Comparison of ENCODE assay signal across 9 cellular contexts in genomic region chr3:46895204-46895660, GRCh38. TPM values are rescaled to one million over a fixed set of nuclear protein-coding genes. Genes with fewer than 3 reads are reported as not detected.
DNase-seq lines count a peak whose midpoint lies in the region; ATAC-seq, FAIRE-seq and TF ChIP-seq lines count a peak whose summit lies in the region.
"Had no signal": no experiment of that assay in that cellular context is flagged by ENCODE, and none has a peak within 500 bp of the region (broad histone marks: within the 10 kb centered on the region; RNA-seq: fewer than 3 reads in every experiment).

No MANE protein-coding gene starts in this region.

- DNase-seq in NK-92 treated with Interleukin-12 subunit alpha and Interleukin-12 subunit beta, amount 100 ng/mL, for 24 hours (lab: John Stamatoyannopoulos, UW): peak; percentile 16
- no peak for DNase-seq in NK-92 (lab: John Stamatoyannopoulos, UW; ENCODE audit: unreplicated experiment)
- DNase-seq in OCI-M1 (lab: John Stamatoyannopoulos, UW): peak; percentile 77
- peak; percentile 86 for DNase-seq in activated T-cell treated with anti-CD3 and anti-CD28 coated beads, Interleukin-2, amount 50 U/mL, for 24 hours
- peak; percentile 60 for DNase-seq in fibroblast of pulmonary artery (ENCODE audit: low read depth)
- DNase-seq in pancreas: peak; percentile 50 to 90 (median 74)
- no peak for DNase-seq in type B pancreatic cell (ENCODE audit: extremely low spot score, unreplicated experiment)

- intact Hi-C loops in pancreas (cut with DNase I): loop anchor here in 2 of 3 donors (5.0 to 10.0 kb wide), 2 partner anchors 188 to 420 kb away; no protein-coding TSS in a partner anchor

- TF ChIP-seq CTCF in fibroblast of pulmonary artery (IDR thresholded peaks at IDR 0.05; ENCODE audit: low read length, missing control alignments) (peak; percentile 93), pancreas (IDR thresholded peaks at IDR 0.05) (peak; percentile 52 to 78 (median 63)), type B pancreatic cell (conservative IDR thresholded peaks at IDR 0.05) (peak; percentile 88)

- FAIRE-seq in pancreas (lab: Jason Lieb, UNC): no peak
- FAIRE-seq: G401.6 had no signal

- no peaks in the 10 kb centered on the region for H3K9me3 ChIP-seq in pancreas

- peaks cover 0 to 4% (median 0%) of the 10 kb centered on the region in 4 donors for H3K27me3 ChIP-seq in pancreas

- no peak overlapping the region for H3K4me3 Mint-ChIP-seq in activated T-cell treated with anti-CD3 and anti-CD28 coated beads, Interleukin-2, amount 50 U/mL, for 24 hours
- peak overlapping the region; percentile 23 for H3K4me3 Mint-ChIP-seq in type B pancreatic cell

- H3K27ac ChIP-seq in pancreas: no peak overlapping the region

- no peak overlapping the region for H3K4me3 ChIP-seq in fibroblast of pulmonary artery (replicated peaks; ENCODE audit: low read depth, low read length)
- H3K4me3 ChIP-seq in pancreas: no peak overlapping the region

- H3K36me3 Mint-ChIP-seq in activated T-cell treated with anti-CD3 and anti-CD28 coated beads, Interleukin-2, amount 50 U/mL, for 24 hours (ENCODE audit: low read depth): no peaks in the 10 kb centered on the region
- peaks cover 3% of the 10 kb centered on the region for H3K36me3 Mint-ChIP-seq in type B pancreatic cell

- H3K4me1 ChIP-seq in pancreas: peaks cover 0 to 3% (median 0%) of the 10 kb centered on the region in 3 donors

- no peak overlapping the region for H3K27ac Mint-ChIP-seq in activated T-cell treated with anti-CD3 and anti-CD28 coated beads, Interleukin-2, amount 50 U/mL, for 24 hours
- H3K27ac Mint-ChIP-seq in type B pancreatic cell: no peak overlapping the region

- H3K27me3 Mint-ChIP-seq in activated T-cell treated with anti-CD3 and anti-CD28 coated beads, Interleukin-2, amount 50 U/mL, for 24 hours: peaks cover 65% of the 10 kb centered on the region
- H3K27me3 Mint-ChIP-seq in type B pancreatic cell: peaks cover 13% of the 10 kb centered on the region

- no peaks in the 10 kb centered on the region for H3K9me3 Mint-ChIP-seq in activated T-cell treated with anti-CD3 and anti-CD28 coated beads, Interleukin-2, amount 50 U/mL, for 24 hours
- H3K9me3 Mint-ChIP-seq in type B pancreatic cell: no peaks in the 10 kb centered on the region

- peaks cover 17% of the 10 kb centered on the region for H3K4me1 Mint-ChIP-seq in activated T-cell treated with anti-CD3 and anti-CD28 coated beads, Interleukin-2, amount 50 U/mL, for 24 hours (ENCODE audit: low read depth)
- peaks cover 26% of the 10 kb centered on the region for H3K4me1 Mint-ChIP-seq in type B pancreatic cell (ENCODE audit: unreplicated experiment)

- H3K36me3 ChIP-seq in pancreas: no peaks in the 10 kb centered on the region

- 18 to 24% methylated on average over 5 of the region's 5 CpGs for WGBS in pancreas, 2 donors

- peak; percentile 53 to 72 (median 66) for ATAC-seq in pancreas
- no peak for ATAC-seq in GM18907 (IDR thresholded peaks at IDR 0.05; ENCODE audit: unreplicated experiment)

RNA-seq across cellular contexts. Expression of gene PTH1R, which starts 17.7 kb away (rescaled TPM):
- 1 to 10 TPM in 4 of 6 donors, under 1 TPM in 2; 0.49 to 2.9 (median 1.3) TPM for total RNA-seq in pancreas
- polyA plus RNA-seq in pancreas: 10 to 100 TPM; 32.0 to 34.8 TPM
- total RNA-seq in type B pancreatic cell (ENCODE audit: low replicate concordance): 63.0 and 83.1 TPM in 2 replicates

RNA-seq across cellular contexts. Expression of gene MYL3, which starts 32.0 kb away (rescaled TPM):
- 1 to 10 TPM in 1 of 6 donors, under 1 TPM in 3, not detected in 2; 0.26 to 2.4 (median 0.37) TPM for total RNA-seq in pancreas
- polyA plus RNA-seq in pancreas: 1 to 10 TPM; 1.0 to 2.5 TPM
- 5.4 and 20.8 TPM in 2 replicates for total RNA-seq in type B pancreatic cell (ENCODE audit: low replicate concordance)

Comparison
In these comparisons a context has a peak if more than half of its experiments do, and no peak if none do; other contexts are left out.
1. DNase-seq: peak in NK-92 treated with Interleukin-12 subunit alpha and Interleukin-12 subunit beta, amount 100 ng/mL, for 24 hours (single experiment), OCI-M1 (single experiment), activated T-cell treated with anti-CD3 and anti-CD28 coated beads, Interleukin-2, amount 50 U/mL, for 24 hours (single experiment), fibroblast of pulmonary artery (single experiment) and pancreas (6 of 6); none in NK-92 (single experiment) and type B pancreatic cell (single experiment).
2. RNA of gene PTH1R, which starts 17.7 kb away (total RNA-seq): 63.0 to 83.1 TPM in type B pancreatic cell; 0.49 to 2.9 TPM in pancreas; every median in the first group is over 10 times any median in the second.
3. Peak in every context shown above with its lines, with median percentiles within 50 percentile points of each other: CTCF ChIP-seq.